ENCODE assay signal across 10 cellular contexts in the genomic region with DNA sequence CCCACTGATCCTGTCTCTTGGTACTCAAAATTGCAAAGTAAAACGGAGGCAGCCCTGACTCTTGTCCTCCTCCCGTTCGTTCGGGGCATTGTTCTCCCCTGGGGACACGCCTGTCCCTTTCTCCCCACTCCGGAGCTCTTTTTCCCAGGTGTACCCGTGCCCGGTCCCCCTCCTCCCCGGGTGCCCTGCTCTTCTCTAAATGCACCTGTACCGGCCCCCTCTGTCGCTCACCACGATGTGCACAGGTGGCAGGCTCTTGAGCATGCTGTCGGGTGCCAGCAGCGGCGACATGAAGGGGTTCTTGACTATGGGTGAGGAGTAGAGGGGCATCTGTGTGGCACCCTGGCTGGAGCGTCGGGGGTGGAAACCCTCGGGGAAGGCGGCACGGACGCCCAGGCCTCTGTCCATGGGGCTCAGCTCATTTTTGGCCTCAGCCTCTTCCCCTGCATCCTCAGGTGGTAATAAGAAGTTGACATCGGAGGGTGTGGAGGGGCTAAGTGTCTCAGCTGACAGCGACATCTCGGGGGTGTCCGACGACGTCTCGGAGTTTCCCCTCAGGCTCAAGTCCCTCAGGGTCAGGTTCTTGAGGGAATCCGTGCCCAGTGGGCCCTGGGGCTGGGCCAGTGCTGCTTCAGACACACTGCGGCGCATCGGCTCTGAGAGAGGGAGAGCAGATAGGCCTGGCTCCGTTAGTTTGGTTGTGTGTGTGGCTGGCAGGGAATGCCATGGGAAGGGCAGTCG. TPM values are rescaled to one million over a fixed set of nuclear protein-coding genes. Genes with fewer than 3 reads are reported as not detected.
DNase-seq lines count a peak whose midpoint lies in the region; ATAC-seq and TF ChIP-seq lines count a peak whose summit lies in the region.
"Had no signal": no experiment of that assay in that cellular context is flagged by ENCODE, and none has a peak within 500 bp of the region (broad histone marks: within the 10 kb centered on the region; RNA-seq: fewer than 3 reads in every experiment).

No MANE protein-coding gene starts in this region.

- H3K4me3 ChIP-seq in iPS-20b (ENCODE audit: low read length) = peak overlapping the region; percentile 88
- peak overlapping the region; percentile 68 for H3K4me3 ChIP-seq in suprapubic skin

- H3K27me3 ChIP-seq in iPS-20b (ENCODE audit: insufficient read depth, low read length) = peaks cover 28% of the 10 kb centered on the region
- H3K27me3 ChIP-seq in suprapubic skin = no peaks in the 10 kb centered on the region

- 55% methylated on average over 18 of the region's 34 CpGs for WGBS in suprapubic skin

- no peak for TF ChIP-seq POLR2A in suprapubic skin (IDR thresholded peaks at IDR 0.05)

- peak overlapping the region; percentile 85 for H3K9ac ChIP-seq in iPS-20b (ENCODE audit: low read depth, low read length)

- no peaks in the 10 kb centered on the region for H3K9me3 ChIP-seq in iPS-20b (ENCODE audit: insufficient read depth, low read depth, low read length)
- no peaks in the 10 kb centered on the region for H3K9me3 ChIP-seq in suprapubic skin

- peak overlapping the region; percentile 71 to 85 for H3K4me3 Mint-ChIP-seq in activated T-cell treated with anti-CD3 and anti-CD28 coated beads, Interleukin-2, amount 50 U/mL, for 72 hours
- peak overlapping the region; percentile 76 for H3K4me3 Mint-ChIP-seq in activated T-helper 1 cell treated with anti-CD3 and anti-CD28 coated beads, Interleukin-12 subunit alpha, Interleukin-12 subunit beta, Interleukin-2, Interleukin-4 antibody, amounts not matched to agents 30 ng/mL and 10 ng/mL and 1 ng/mL, durations not matched to agents 14 hours and 24 hours and 36 hours

- DNase-seq in activated T-cell treated with anti-CD3 and anti-CD28 coated beads, Interleukin-2, amount 50 U/mL, for 72 hours = no peak
- DNase-seq in activated T-cell treated with anti-CD3 and anti-CD28 coated beads, Interleukin-2, amount 50 U/mL, for 48 hours = no peak
- no peak for DNase-seq in activated T-helper 1 cell treated with anti-CD3 and anti-CD28 coated beads, Interleukin-12 subunit alpha, Interleukin-12 subunit beta, Interleukin-2, Interleukin-4 antibody, amounts not matched to agents 30 ng/mL and 10 ng/mL and 1 ng/mL, durations not matched to agents 14 hours and 24 hours and 36 hours (ENCODE audit: low spot score)
- DNase-seq in suprapubic skin (ENCODE audit: low spot score in 2 of 2) = no peak
- DNase-seq in activated gamma-delta T cell treated with Interleukin-2 at 50 U/mL for 16 hours = no peak
- no peak for DNase-seq in hippocampal formation (lab: John Stamatoyannopoulos, UW)
- DNase-seq: NCI-H524 treated with DMSO at 0.1 percent for 48 hours had no signal

- peaks cover 3 to 6% of the 10 kb centered on the region in 2 donors for H3K36me3 Mint-ChIP-seq in activated T-cell treated with anti-CD3 and anti-CD28 coated beads, Interleukin-2, amount 50 U/mL, for 72 hours (ENCODE audit: insufficient read depth in 2 of 2)
- H3K36me3 Mint-ChIP-seq in activated T-helper 1 cell treated with anti-CD3 and anti-CD28 coated beads, Interleukin-12 subunit alpha, Interleukin-12 subunit beta, Interleukin-2, Interleukin-4 antibody, amounts not matched to agents 30 ng/mL and 10 ng/mL and 1 ng/mL, durations not matched to agents 14 hours and 24 hours and 36 hours (ENCODE audit: low read depth) = peaks cover 30% of the 10 kb centered on the region

- H3K9me3 Mint-ChIP-seq in activated T-cell treated with anti-CD3 and anti-CD28 coated beads, Interleukin-2, amount 50 U/mL, for 72 hours = no peaks in the 10 kb centered on the region
- H3K9me3 Mint-ChIP-seq in activated T-helper 1 cell treated with anti-CD3 and anti-CD28 coated beads, Interleukin-12 subunit alpha, Interleukin-12 subunit beta, Interleukin-2, Interleukin-4 antibody, amounts not matched to agents 30 ng/mL and 10 ng/mL and 1 ng/mL, durations not matched to agents 14 hours and 24 hours and 36 hours = no peaks in the 10 kb centered on the region

- H3K4me1 ChIP-seq in iPS-20b (ENCODE audit: insufficient read depth, low read length) (peaks cover 3% of the 10 kb centered on the region), suprapubic skin (peaks cover 24% of the 10 kb centered on the region)

- intact Hi-C loops in activated T-helper 1 cell treated with anti-CD3 and anti-CD28 coated beads, Interleukin-12 subunit alpha, Interleukin-12 subunit beta, Interleukin-2, Interleukin-4 antibody, amounts not matched to agents 30 ng/mL and 10 ng/mL and 1 ng/mL, durations not matched to agents 14 hours and 24 hours and 36 hours (cut with micrococcal nuclease) = no loop called here

- no peak for ATAC-seq in activated T-cell treated with anti-CD3 and anti-CD28 coated beads, Interleukin-2, amount 50 U/mL, for 72 hours (replicated peaks in 1 of 2)
- no peak for ATAC-seq in HG03196 (IDR thresholded peaks at IDR 0.05; ENCODE audit: unreplicated experiment)

- H3K27ac ChIP-seq in iPS-20b (ENCODE audit: low read length) = no peak overlapping the region
- no peak overlapping the region for H3K27ac ChIP-seq in suprapubic skin

- H3K36me3 ChIP-seq in iPS-20b (ENCODE audit: insufficient read depth, low read depth, low read length) = no peaks in the 10 kb centered on the region
- H3K36me3 ChIP-seq in suprapubic skin = no peaks in the 10 kb centered on the region

- H3K27ac Mint-ChIP-seq in activated T-cell treated with anti-CD3 and anti-CD28 coated beads, Interleukin-2, amount 50 U/mL, for 72 hours = no peak overlapping the region
- H3K27ac Mint-ChIP-seq in activated T-helper 1 cell treated with anti-CD3 and anti-CD28 coated beads, Interleukin-12 subunit alpha, Interleukin-12 subunit beta, Interleukin-2, Interleukin-4 antibody, amounts not matched to agents 30 ng/mL and 10 ng/mL and 1 ng/mL, durations not matched to agents 14 hours and 24 hours and 36 hours = peak overlapping the region; percentile 61

- H3K27me3 Mint-ChIP-seq in activated T-cell treated with anti-CD3 and anti-CD28 coated beads, Interleukin-2, amount 50 U/mL, for 72 hours (ENCODE audit: low read depth) = no peaks in the 10 kb centered on the region
- no peaks in the 10 kb centered on the region for H3K27me3 Mint-ChIP-seq in activated T-helper 1 cell treated with anti-CD3 and anti-CD28 coated beads, Interleukin-12 subunit alpha, Interleukin-12 subunit beta, Interleukin-2, Interleukin-4 antibody, amounts not matched to agents 30 ng/mL and 10 ng/mL and 1 ng/mL, durations not matched to agents 14 hours and 24 hours and 36 hours (ENCODE audit: insufficient read depth)

- TF ChIP-seq EP300 in suprapubic skin (IDR thresholded peaks at IDR 0.05) = no peak

- no peak for TF ChIP-seq CTCF in suprapubic skin (IDR thresholded peaks at IDR 0.05)

- H3K4me1 Mint-ChIP-seq in activated T-cell treated with anti-CD3 and anti-CD28 coated beads, Interleukin-2, amount 50 U/mL, for 72 hours (ENCODE audit: low read depth) = peaks cover 29% of the 10 kb centered on the region
- peaks cover 25% of the 10 kb centered on the region for H3K4me1 Mint-ChIP-seq in activated T-helper 1 cell treated with anti-CD3 and anti-CD28 coated beads, Interleukin-12 subunit alpha, Interleukin-12 subunit beta, Interleukin-2, Interleukin-4 antibody, amounts not matched to agents 30 ng/mL and 10 ng/mL and 1 ng/mL, durations not matched to agents 14 hours and 24 hours and 36 hours (ENCODE audit: low read depth)

RNA-seq across cellular contexts. Expression of a gene that starts 12.4 kb away (rescaled TPM):
- total RNA-seq in activated T-cell treated with anti-CD3 and anti-CD28 coated beads, Interleukin-2, amount 50 U/mL, for 72 hours = 1 to 10 TPM in 1 of 2 donors, under 1 TPM in 1; 0.53 to 2.1 TPM
- not detected in 2 replicates for total RNA-seq in activated T-helper 1 cell treated with anti-CD3 and anti-CD28 coated beads, Interleukin-12 subunit alpha, Interleukin-12 subunit beta, Interleukin-2, Interleukin-4 antibody, amounts not matched to agents 30 ng/mL and 10 ng/mL and 1 ng/mL, durations not matched to agents 14 hours and 24 hours and 36 hours
- total RNA-seq in suprapubic skin = 100 to 1,000 TPM in 3 of 4 donors, 10 to 100 TPM in 1; 52.9 to 364 (median 353) TPM

RNA-seq across cellular contexts. Expression of a gene that starts 24.6 kb away (rescaled TPM):
- total RNA-seq in activated T-cell treated with anti-CD3 and anti-CD28 coated beads, Interleukin-2, amount 50 U/mL, for 72 hours = 10 to 100 TPM; 46.5 to 53.8 TPM
- 32.8 and 38.5 TPM in 2 replicates for total RNA-seq in activated T-helper 1 cell treated with anti-CD3 and anti-CD28 coated beads, Interleukin-12 subunit alpha, Interleukin-12 subunit beta, Interleukin-2, Interleukin-4 antibody, amounts not matched to agents 30 ng/mL and 10 ng/mL and 1 ng/mL, durations not matched to agents 14 hours and 24 hours and 36 hours
- total RNA-seq in suprapubic skin = 10 to 100 TPM; 33.9 to 82.6 (median 51.5) TPM

RNA-seq across cellular contexts. Expression of a gene that starts 40.2 kb away (rescaled TPM):
- not detected for total RNA-seq in activated T-cell treated with anti-CD3 and anti-CD28 coated beads, Interleukin-2, amount 50 U/mL, for 72 hours
- not detected in 2 replicates for total RNA-seq in activated T-helper 1 cell treated with anti-CD3 and anti-CD28 coated beads, Interleukin-12 subunit alpha, Interleukin-12 subunit beta, Interleukin-2, Interleukin-4 antibody, amounts not matched to agents 30 ng/mL and 10 ng/mL and 1 ng/mL, durations not matched to agents 14 hours and 24 hours and 36 hours
- total RNA-seq in suprapubic skin = under 1 TPM in 1 of 4 donors, not detected in 3; 0.55 TPM
- total RNA-seq: subcutaneous adipose tissue had no signal

Comparison
In these comparisons a context has a peak if more than half of its experiments do, and no peak if none do; other contexts are left out.
1. RNA of a gene that starts 12.4 kb away (total RNA-seq): 52.9 to 364 TPM in suprapubic skin; 0.53 to 2.1 TPM in activated T-cell treated with anti-CD3 and anti-CD28 coated beads, Interleukin-2, amount 50 U/mL, for 72 hours and not detected in activated T-helper 1 cell treated with anti-CD3 and anti-CD28 coated beads, Interleukin-12 subunit alpha, Interleukin-12 subunit beta, Interleukin-2, Interleukin-4 antibody, amounts not matched to agents 30 ng/mL and 10 ng/mL and 1 ng/mL, durations not matched to agents 14 hours and 24 hours and 36 hours; every median in the first group is over 10 times any median in the second.